ENCODE assay signal across 19 cellular contexts in the genomic region with DNA sequence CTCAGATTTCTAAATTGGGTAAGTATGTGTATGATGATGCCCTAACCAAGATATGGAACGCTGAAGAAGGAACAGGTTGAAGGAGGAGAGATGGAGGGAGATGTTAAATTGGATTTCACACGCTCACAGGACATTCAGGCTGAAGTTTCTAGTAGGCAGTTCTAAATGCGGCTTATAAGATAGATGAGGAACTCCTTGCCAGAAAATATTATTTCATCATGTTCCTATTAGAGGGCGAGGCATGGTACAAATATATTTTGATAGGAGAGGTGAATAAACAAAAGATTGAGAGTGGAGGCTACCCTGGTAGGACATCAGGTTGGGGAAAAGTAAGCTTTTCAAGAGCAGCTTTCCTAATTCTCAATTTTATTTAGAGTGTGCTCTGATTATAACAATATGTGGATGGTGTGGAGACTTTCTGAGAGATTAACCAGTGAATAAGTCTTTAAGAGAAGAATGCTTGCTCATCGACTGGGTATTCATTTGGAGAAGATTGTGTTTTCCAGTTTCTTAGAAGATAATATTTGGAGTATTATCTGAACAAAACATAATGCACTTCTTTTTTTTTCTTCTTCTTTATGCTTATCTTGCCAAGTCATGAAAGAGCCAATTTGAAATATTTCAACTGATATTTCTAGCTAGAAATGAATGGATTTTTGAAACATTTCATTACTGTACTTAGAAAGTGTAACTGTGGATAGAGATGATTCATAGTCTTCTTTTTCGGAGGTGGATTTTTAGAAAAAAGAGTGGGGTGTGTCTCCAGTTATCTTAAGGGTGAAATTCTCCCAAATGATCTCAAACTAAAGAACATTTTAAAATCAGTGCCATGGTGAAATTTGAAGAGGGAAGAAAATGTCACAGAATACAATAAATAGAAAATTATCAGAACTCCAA.
"Had no signal": no experiment of that assay in that cellular context is flagged by ENCODE, and none has a peak within 500 bp of the region (broad histone marks: within the 10 kb centered on the region; RNA-seq: fewer than 3 reads in every experiment).

No MANE protein-coding gene starts in this region.

- H3K9me3 ChIP-seq: pancreas, SK-N-SH, thyroid gland had no signal

- H3K27me3 ChIP-seq: neural progenitor cell, pancreas, sigmoid colon, spleen, thyroid gland had no signal

- DNase-seq: activated CD8-positive, alpha-beta memory T cell treated with anti-CD3 and anti-CD28 coated beads, Interleukin-2, amount 50 U/mL, for 4 hours; activated naive CD4-positive, alpha-beta T cell treated with Interleukin-2 at 50 U/mL for 16 hours; activated naive CD8-positive, alpha-beta T cell treated with anti-CD3 and anti-CD28 coated beads for 36 hours; activated T-cell treated with anti-CD3 and anti-CD28 coated beads, Interleukin-2, amount 50 U/mL, for 24 hours; amygdala; cortex of kidney; endodermal cell; foreskin fibroblast; kidney; naive thymus-derived CD4-positive, alpha-beta T cell; pancreas; sigmoid colon; SK-N-SH; spleen; stimulated activated CD4-positive, alpha-beta T cell treated with anti-CD3 and anti-CD28 coated beads, Interleukin-4, amount 100 ng/mL, for 1 hour; stimulated activated naive CD4-positive, alpha-beta T cell treated with Interleukin-2 at 50 U/mL for 16 hours; thyroid gland had no signal

- H3K27ac Mint-ChIP-seq: activated naive CD8-positive, alpha-beta T cell treated with anti-CD3 and anti-CD28 coated beads for 36 hours; activated T-cell treated with anti-CD3 and anti-CD28 coated beads, Interleukin-2, amount 50 U/mL, for 24 hours; endodermal cell; naive thymus-derived CD4-positive, alpha-beta T cell had no signal

- H3K4me1 ChIP-seq: pancreas, spleen had no signal

- ATAC-seq: naive thymus-derived CD4-positive, alpha-beta T cell; pancreas had no signal

- H3K36me3 Mint-ChIP-seq: activated naive CD8-positive, alpha-beta T cell treated with anti-CD3 and anti-CD28 coated beads for 36 hours; naive thymus-derived CD4-positive, alpha-beta T cell; neural progenitor cell had no signal

- H3K4me1 Mint-ChIP-seq: activated naive CD8-positive, alpha-beta T cell treated with anti-CD3 and anti-CD28 coated beads for 36 hours; naive thymus-derived CD4-positive, alpha-beta T cell had no signal

- H3K4me3 Mint-ChIP-seq: activated naive CD8-positive, alpha-beta T cell treated with anti-CD3 and anti-CD28 coated beads for 36 hours; activated T-cell treated with anti-CD3 and anti-CD28 coated beads, Interleukin-2, amount 50 U/mL, for 24 hours; endodermal cell; naive thymus-derived CD4-positive, alpha-beta T cell; neural progenitor cell had no signal

- H3K4me3 ChIP-seq: lung, neural progenitor cell, pancreas, sigmoid colon, spleen, thyroid gland had no signal

- H3K36me3 ChIP-seq: neural progenitor cell, pancreas, sigmoid colon, spleen, thyroid gland had no signal

- H3K27me3 Mint-ChIP-seq: activated naive CD8-positive, alpha-beta T cell treated with anti-CD3 and anti-CD28 coated beads for 36 hours; activated T-cell treated with anti-CD3 and anti-CD28 coated beads, Interleukin-2, amount 50 U/mL, for 24 hours; naive thymus-derived CD4-positive, alpha-beta T cell had no signal
